In genomic region chr12:12267801-12268200, GRCh38 we compare ENCODE assay signal across 8 cellular contexts. TPM values are rescaled to one million over a fixed set of nuclear protein-coding genes. Genes with fewer than 3 reads are reported as not detected.
DNase-seq lines count a peak whose midpoint lies in the region; ATAC-seq and TF ChIP-seq lines count a peak whose summit lies in the region.

No MANE protein-coding gene starts in this region.

- no peaks in the 10 kb centered on the region for H3K27me3 Mint-ChIP-seq in WTC11 (ENCODE audit: low read depth)
- H3K27me3 Mint-ChIP-seq in stimulated activated naive CD8-positive, alpha-beta T cell treated with anti-CD3 and anti-CD28 coated beads, Interleukin-15, amount 100 ng/mL, for 72 hours, result peaks cover 28% of the 10 kb centered on the region

- peaks cover 39% of the 10 kb centered on the region for H3K4me1 Mint-ChIP-seq in WTC11
- peaks cover 22% of the 10 kb centered on the region for H3K4me1 Mint-ChIP-seq in stimulated activated naive CD8-positive, alpha-beta T cell treated with anti-CD3 and anti-CD28 coated beads, Interleukin-15, amount 100 ng/mL, for 72 hours

- H3K36me3 ChIP-seq in H7 (replicated peaks; ENCODE audit: control insufficient read depth, insufficient read depth, low read length) (no peaks in the 10 kb centered on the region), iPS DF 6.9 (ENCODE audit: control insufficient read depth, insufficient read depth, low read length) (no peaks in the 10 kb centered on the region)

- peak; percentile 18 for ATAC-seq in WTC11
- no peak for ATAC-seq in stimulated activated naive CD8-positive, alpha-beta T cell treated with anti-CD3 and anti-CD28 coated beads, Interleukin-15, amount 100 ng/mL, for 72 hours

- no peaks in the 10 kb centered on the region for H3K9me3 ChIP-seq in iPS DF 6.9 (ENCODE audit: control insufficient read depth, insufficient read depth, low read length)

- peak overlapping the region; percentile 87 for H3K4me3 Mint-ChIP-seq in WTC11
- H3K4me3 Mint-ChIP-seq in stimulated activated naive CD8-positive, alpha-beta T cell treated with anti-CD3 and anti-CD28 coated beads, Interleukin-15, amount 100 ng/mL, for 72 hours, result peak overlapping the region; percentile 89 to 95

- no peak for DNase-seq in AG10803 (ENCODE audit: low read depth)
- DNase-seq in H7, result peak; percentile 74
- DNase-seq in WTC11 (ENCODE audit: low spot score), result peak; percentile 36
- no peak for DNase-seq in iPS DF 6.9 (ENCODE audit: low read depth, low spot score)
- DNase-seq in stimulated activated naive CD8-positive, alpha-beta T cell treated with anti-CD3 and anti-CD28 coated beads, Interleukin-15, amount 100 ng/mL, for 72 hours, result no peak
- no peak for DNase-seq in SIG-M5 treated with dmso at 0.1 percent for 504 hours (lab: John Stamatoyannopoulos, UW; ENCODE audit: unreplicated experiment)
- no peak for DNase-seq in stimulated activated CD4-positive, alpha-beta T cell treated with anti-CD3 and anti-CD28 coated beads, Interleukin-12 subunit alpha, Interleukin-12 subunit beta, amount 100 ng/mL, for 4 hours
- DNase-seq in activated effector memory CD4-positive, alpha-beta T cell treated with anti-CD3 and anti-CD28 coated beads, Interleukin-2, amount 50 U/mL, for 16 hours, result no peak

- H3K36me3 Mint-ChIP-seq in WTC11, result no peaks in the 10 kb centered on the region

- H3K9me3 Mint-ChIP-seq in WTC11, result no peaks in the 10 kb centered on the region
- no peaks in the 10 kb centered on the region for H3K9me3 Mint-ChIP-seq in stimulated activated naive CD8-positive, alpha-beta T cell treated with anti-CD3 and anti-CD28 coated beads, Interleukin-15, amount 100 ng/mL, for 72 hours

- POLR2A ChIA-PET in WTC11 (lab: Charles Lee), result interaction anchor here (0.5 kb wide), 2 partner anchors 418 to 457 kb away, joined by 3 to 4 read pairs; no protein-coding TSS in a partner anchor

- no peaks in the 10 kb centered on the region for H3K4me1 ChIP-seq in iPS DF 6.9 (ENCODE audit: control insufficient read depth, insufficient read depth, low read length)

- peak overlapping the region; percentile 99 for H3K4me3 ChIP-seq in AG10803 (ENCODE audit: low read length)
- H3K4me3 ChIP-seq in H7 (ENCODE audit: insufficient read depth, low read depth, low read length), result peak overlapping the region; percentile 94
- H3K4me3 ChIP-seq in iPS DF 6.9 (ENCODE audit: low read length), result peak overlapping the region; percentile 82; the same call in 1 of the 2 replicates

- no peak for TF ChIP-seq CTCF in AG10803 (conservative IDR thresholded peaks at IDR 0.05; ENCODE audit: low read length)
- no peak for TF ChIP-seq CTCF in WTC11 (IDR thresholded peaks at IDR 0.05)

- H3K27me3 ChIP-seq in H7 (ENCODE audit: control insufficient read depth, insufficient read depth, low read length) (no peaks in the 10 kb centered on the region), iPS DF 6.9 (ENCODE audit: control insufficient read depth, insufficient read depth, low read length) (no peaks in the 10 kb centered on the region)

- no peak overlapping the region; the same call in 1 of the 2 replicates for H3K27ac Mint-ChIP-seq in WTC11
- H3K27ac Mint-ChIP-seq in stimulated activated naive CD8-positive, alpha-beta T cell treated with anti-CD3 and anti-CD28 coated beads, Interleukin-15, amount 100 ng/mL, for 72 hours, result peak overlapping the region in 1 of 2 donors; percentile 90

- no peak overlapping the region for H3K27ac ChIP-seq in iPS DF 6.9 (ENCODE audit: low read length)

- CTCF ChIA-PET in WTC11 (lab: Charles Lee), result no interaction called here

- no CpG with 5 or more reads among the region's 5 CpGs for WGBS in iPS DF 6.9 (ENCODE audit: insufficient coverage, insufficient read length)

TF ChIP-seq in WTC11, 78 proteins besides CTCF, POLR2A, EP300 and RAD21 (continues in another document):
- TF ChIP-seq SMAD4 (CRISPR knock-in tag; IDR thresholded peaks at IDR 0.05), result no peak
- no peak for TF ChIP-seq RORB (CRISPR knock-in tag; IDR thresholded peaks at IDR 0.05)
- no peak for TF ChIP-seq ATF1 (CRISPR knock-in tag; IDR thresholded peaks at IDR 0.05)
- no peak for TF ChIP-seq ZNF532 (CRISPR knock-in tag; IDR thresholded peaks at IDR 0.05; ENCODE audit: borderline replicate concordance)
- TF ChIP-seq GABPB1 (CRISPR knock-in tag; IDR thresholded peaks at IDR 0.05), result no peak
- TF ChIP-seq ELF4 (CRISPR knock-in tag; IDR thresholded peaks at IDR 0.05; ENCODE audit: low read depth), result no peak
- TF ChIP-seq MLX (CRISPR knock-in tag; IDR thresholded peaks at IDR 0.05), result no peak
- TF ChIP-seq FOXK1 (CRISPR knock-in tag; IDR thresholded peaks at IDR 0.05), result no peak
- no peak for TF ChIP-seq TCF7 (CRISPR knock-in tag; IDR thresholded peaks at IDR 0.05; ENCODE audit: low read depth)
- TF ChIP-seq SP1 (CRISPR knock-in tag; conservative IDR thresholded peaks at IDR 0.05), result no peak
- no peak for TF ChIP-seq CBFB (CRISPR knock-in tag; IDR thresholded peaks at IDR 0.05; ENCODE audit: low read depth)
- no peak for TF ChIP-seq CREB1 (CRISPR knock-in tag; IDR thresholded peaks at IDR 0.05)
- TF ChIP-seq SMAD3 (CRISPR knock-in tag; IDR thresholded peaks at IDR 0.05; ENCODE audit: borderline replicate concordance), result no peak
- no peak for TF ChIP-seq ZNF423 (CRISPR knock-in tag; IDR thresholded peaks at IDR 0.05)
- no peak for TF ChIP-seq ZNF281 (CRISPR knock-in tag; IDR thresholded peaks at IDR 0.05)
- no peak for TF ChIP-seq ATF3 (CRISPR knock-in tag; conservative IDR thresholded peaks at IDR 0.05)

RNA-seq across cellular contexts. Expression of gene LRP6, which starts 1.0 kb away (rescaled TPM):
- total RNA-seq in H7 (2014; rRNA removed; shearing (Covaris generic)), result 44.6 and 48.0 TPM in 2 replicates
- total RNA-seq in WTC11 (2021), result 61.9 to 72.8 TPM (median 68.8 TPM) in 3 replicates

Comparison
In these comparisons a context has a peak if more than half of its experiments do, and no peak if none do; other contexts are left out.
1. DNase-seq: peak in H7 (single experiment) and WTC11 (single experiment); none in AG10803 (single experiment), iPS DF 6.9 (single experiment), stimulated activated naive CD8-positive, alpha-beta T cell treated with anti-CD3 and anti-CD28 coated beads, Interleukin-15, amount 100 ng/mL, for 72 hours (0 of 2), SIG-M5 treated with dmso at 0.1 percent for 504 hours (single experiment), stimulated activated CD4-positive, alpha-beta T cell treated with anti-CD3 and anti-CD28 coated beads, Interleukin-12 subunit alpha, Interleukin-12 subunit beta, amount 100 ng/mL, for 4 hours (single experiment) and activated effector memory CD4-positive, alpha-beta T cell treated with anti-CD3 and anti-CD28 coated beads, Interleukin-2, amount 50 U/mL, for 16 hours (single experiment).
2. Peak in every context shown above with its lines, with median percentiles within 50 percentile points of each other: H3K4me3 ChIP-seq.